In the genomic region with DNA sequence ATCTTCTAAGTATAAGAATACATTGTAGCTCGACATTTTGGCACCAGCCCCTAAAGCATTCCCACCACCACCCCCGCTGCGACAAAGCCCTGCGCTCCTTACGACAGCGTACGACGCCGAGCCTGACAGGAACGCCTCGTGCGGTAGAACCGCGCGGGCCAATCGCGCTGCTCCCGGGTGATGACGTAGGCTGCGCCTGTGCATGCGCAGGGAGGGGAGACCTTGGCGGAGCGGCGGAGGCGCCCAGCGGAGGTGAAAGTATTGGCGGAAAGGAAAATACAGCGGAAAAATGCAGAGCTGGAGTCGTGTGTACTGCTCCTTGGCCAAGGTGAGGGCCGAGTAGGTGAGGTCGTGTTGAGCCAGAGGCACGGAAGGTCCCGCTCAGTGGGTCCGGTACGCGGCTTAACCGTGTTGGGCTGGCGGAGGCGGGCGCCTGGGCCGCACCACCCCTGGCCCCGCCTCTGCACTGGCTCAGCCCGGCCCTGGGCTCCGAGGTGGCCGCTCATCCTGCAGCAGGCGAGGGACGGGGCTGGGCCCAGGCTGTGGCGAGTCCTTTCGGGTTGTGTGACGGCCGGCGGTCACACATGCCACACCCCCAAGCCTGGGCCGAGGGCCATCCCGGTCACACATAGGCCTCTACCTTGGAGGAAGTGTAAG, we compare ENCODE assay signal across 8 cellular contexts. TPM values are rescaled to one million over a fixed set of nuclear protein-coding genes. Genes with fewer than 3 reads are reported as not detected.
DNase-seq lines count a peak whose midpoint lies in the region; ATAC-seq and TF ChIP-seq lines count a peak whose summit lies in the region.

A gene with protein sequence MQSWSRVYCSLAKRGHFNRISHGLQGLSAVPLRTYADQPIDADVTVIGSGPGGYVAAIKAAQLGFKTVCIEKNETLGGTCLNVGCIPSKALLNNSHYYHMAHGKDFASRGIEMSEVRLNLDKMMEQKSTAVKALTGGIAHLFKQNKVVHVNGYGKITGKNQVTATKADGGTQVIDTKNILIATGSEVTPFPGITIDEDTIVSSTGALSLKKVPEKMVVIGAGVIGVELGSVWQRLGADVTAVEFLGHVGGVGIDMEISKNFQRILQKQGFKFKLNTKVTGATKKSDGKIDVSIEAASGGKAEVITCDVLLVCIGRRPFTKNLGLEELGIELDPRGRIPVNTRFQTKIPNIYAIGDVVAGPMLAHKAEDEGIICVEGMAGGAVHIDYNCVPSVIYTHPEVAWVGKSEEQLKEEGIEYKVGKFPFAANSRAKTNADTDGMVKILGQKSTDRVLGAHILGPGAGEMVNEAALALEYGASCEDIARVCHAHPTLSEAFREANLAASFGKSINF (plus strand): TSS at position 222 of the 657 bp plus-strand sequence. CDS start 68 bp downstream, at position 290.

- POLR2A ChIA-PET in activated CD4-positive, alpha-beta memory T cell treated with anti-CD3 and anti-CD28 coated beads, Interleukin-2, amount 10 ng/mL, durations not matched to agents 7 days and 5 days (lab: Charles Lee) = interaction anchor here (1.3 to 5.5 kb wide), 9 partner anchors 10 to 723 kb away, joined by 3 to 47 read pairs (median 7); a partner anchor contains a TSS

- H3K9me3 Mint-ChIP-seq in CD14-positive monocyte = peaks cover 3 to 13% (median 7%) of the 10 kb centered on the region in 7 donors
- H3K9me3 Mint-ChIP-seq in activated CD4-positive, alpha-beta memory T cell treated with anti-CD3 and anti-CD28 coated beads, Interleukin-2, amount 10 ng/mL, durations not matched to agents 7 days and 5 days = peaks cover 2% of the 10 kb centered on the region

- H3K27me3 Mint-ChIP-seq in CD14-positive monocyte (ENCODE audit: low read depth in 3 of 3) = peaks cover 0 to 3% (median 0%) of the 10 kb centered on the region in 3 donors
- no peaks in the 10 kb centered on the region for H3K27me3 Mint-ChIP-seq in activated CD4-positive, alpha-beta memory T cell treated with anti-CD3 and anti-CD28 coated beads, Interleukin-2, amount 10 ng/mL, durations not matched to agents 7 days and 5 days

- H3K27ac ChIP-seq in lower lobe of right lung = peak within 1 kb of the TSS; percentile 96

- H3K4me3 Mint-ChIP-seq in CD14-positive monocyte = peak within 1 kb of the TSS; percentile 94 to 97
- peak within 1 kb of the TSS; percentile 93 for H3K4me3 Mint-ChIP-seq in activated CD4-positive, alpha-beta memory T cell treated with anti-CD3 and anti-CD28 coated beads, Interleukin-2, amount 10 ng/mL, durations not matched to agents 7 days and 5 days

- H3K4me1 Mint-ChIP-seq in CD14-positive monocyte = peaks cover 33% of the 10 kb centered on the region
- H3K4me1 Mint-ChIP-seq in activated CD4-positive, alpha-beta memory T cell treated with anti-CD3 and anti-CD28 coated beads, Interleukin-2, amount 10 ng/mL, durations not matched to agents 7 days and 5 days = peaks cover 47% of the 10 kb centered on the region

- TF ChIP-seq CTCF in CD14-positive monocyte (IDR thresholded peaks at IDR 0.05) (no peak), lower lobe of right lung (IDR thresholded peaks at IDR 0.05) (no peak)

- DNase-seq in CD14-positive monocyte (ENCODE audit: low spot score) = peak; percentile 89
- peak; percentile 69 for DNase-seq in NCI-H82 treated with DMSO at 0.1 percent for 48 hours (lab: John Stamatoyannopoulos, UW; ENCODE audit: unreplicated experiment)
- peak; percentile 95 for DNase-seq in activated CD4-positive, alpha-beta memory T cell treated with anti-CD3 and anti-CD28 coated beads, Interleukin-2, amount 10 ng/mL, durations not matched to agents 7 days and 5 days
- DNase-seq in ecto neural progenitor cell (ENCODE audit: low spot score) = peak; percentile 93
- peak; percentile 98 for DNase-seq in lower lobe of right lung
- peak; percentile 88 to 93 (median 90) for DNase-seq in stimulated activated CD4-positive, alpha-beta T cell treated with anti-CD3 and anti-CD28 coated beads, TNF-alpha, amount 100 ng/mL, for 24 hours (ENCODE audit: low read depth in 3 of 3)

- no peaks in the 10 kb centered on the region for H3K9me3 ChIP-seq in lower lobe of right lung

- peak within 1 kb of the TSS; percentile 70 for H3K4me3 ChIP-seq in lower lobe of right lung

- H3K27me3 ChIP-seq in lower lobe of right lung (ENCODE audit: low read depth) = no peaks in the 10 kb centered on the region

- CTCF ChIA-PET in activated CD4-positive, alpha-beta memory T cell treated with anti-CD3 and anti-CD28 coated beads, Interleukin-2, amount 10 ng/mL, durations not matched to agents 7 days and 5 days (lab: Charles Lee) = interaction anchor here (0.7 to 4.8 kb wide), 6 partner anchors 11 to 327 kb away, joined by 3 to 29 read pairs (median 6); a partner anchor contains a TSS

- intact Hi-C loops in CD14-positive monocyte (cut with micrococcal nuclease) = loop anchor here (5.0 to 10.0 kb wide), 3 partner anchors 149 to 726 kb away; a partner anchor contains a TSS
- intact Hi-C loops in lower lobe of right lung (cut with DNase I) = no loop called here

- H3K4me1 ChIP-seq in lower lobe of right lung = peaks cover 26% of the 10 kb centered on the region

- peak; percentile 100 for ATAC-seq in GM19397 (IDR thresholded peaks at IDR 0.05; ENCODE audit: unreplicated experiment)
- ATAC-seq in HG03571 (IDR thresholded peaks at IDR 0.05; ENCODE audit: unreplicated experiment) = peak; percentile 99
- ATAC-seq in lower lobe of right lung = peak; percentile 99 to 100

- peaks cover 28 to 32% of the 10 kb centered on the region in 2 donors for H3K36me3 Mint-ChIP-seq in CD14-positive monocyte
- H3K36me3 Mint-ChIP-seq in activated CD4-positive, alpha-beta memory T cell treated with anti-CD3 and anti-CD28 coated beads, Interleukin-2, amount 10 ng/mL, durations not matched to agents 7 days and 5 days (ENCODE audit: low read depth) = peaks cover 24% of the 10 kb centered on the region

- peaks cover 25% of the 10 kb centered on the region for H3K36me3 ChIP-seq in lower lobe of right lung

- peak within 1 kb of the TSS; percentile 99 to 100 (median 100) for H3K27ac Mint-ChIP-seq in CD14-positive monocyte
- H3K27ac Mint-ChIP-seq in activated CD4-positive, alpha-beta memory T cell treated with anti-CD3 and anti-CD28 coated beads, Interleukin-2, amount 10 ng/mL, durations not matched to agents 7 days and 5 days = peak within 1 kb of the TSS; percentile 91

RNA-seq across cellular contexts. Expression of the gene that starts here (rescaled TPM):
- polyA plus RNA-seq in CD14-positive monocyte = 10 to 100 TPM; 54.5 to 73.6 TPM
- 10 to 100 TPM; 68.2 to 70.6 TPM for total RNA-seq in activated CD4-positive, alpha-beta memory T cell treated with anti-CD3 and anti-CD28 coated beads, Interleukin-2, amount 10 ng/mL, durations not matched to agents 7 days and 5 days
- 64.1 TPM for total RNA-seq in lower lobe of right lung

Comparison
In these comparisons a context has a peak if more than half of its experiments do, and no peak if none do; other contexts are left out.
1. Peak in every context shown above with its lines: DNase-seq, ATAC-seq, H3K4me3 ChIP-seq and H3K27ac ChIP-seq.